ENCODE assay signal across 19 cellular contexts in genomic region chr7:91657386-91658120, GRCh38.
A peak's percentile ranks its signal among the peaks of the same experiment; 100 is the strongest.
DNase-seq lines count a peak whose midpoint lies in the region; ATAC-seq, FAIRE-seq and TF ChIP-seq lines count a peak whose summit lies in the region.
"Had no signal": no experiment of that assay in that cellular context is flagged by ENCODE, and none has a peak within 500 bp of the region (broad histone marks: within the 10 kb centered on the region; RNA-seq: fewer than 3 reads in every experiment).

No MANE protein-coding gene starts in this region.

- TF ChIP-seq CTCF in AG09319 (IDR thresholded peaks at IDR 0.05; ENCODE audit: low read depth, low read length) (no peak), choroid plexus epithelial cell (conservative IDR thresholded peaks at IDR 0.05; ENCODE audit: low read depth, low read length) (no peak), D721Med (IDR thresholded peaks at IDR 0.05; ENCODE audit: insufficient read depth, missing control alignments) (no peak)

- no peaks in the 10 kb centered on the region for H3K27me3 ChIP-seq in mesendoderm (ENCODE audit: insufficient read depth, low read length, poor library complexity)
- H3K27me3 ChIP-seq: hepatocyte, uterus had no signal

- H3K27ac ChIP-seq in mesendoderm (ENCODE audit: low read depth, low read length) = no peak overlapping the region
- H3K27ac ChIP-seq: hepatocyte, uterus had no signal

- H2BK5ac ChIP-seq in mesendoderm (ENCODE audit: low read length) = no peak overlapping the region

- no peak overlapping the region for H3K23ac ChIP-seq in mesendoderm (ENCODE audit: low read length)

- H3K27ac Mint-ChIP-seq in activated T-cell treated with anti-CD3 and anti-CD28 coated beads, Interleukin-2, amount 50 U/mL, for 24 hours = no peak overlapping the region
- H3K27ac Mint-ChIP-seq: activated CD8-positive, alpha-beta T cell treated with anti-CD3 and anti-CD28 coated beads, Interleukin-2, amount 10 ng/mL, durations not matched to agents 7 days and 5 days; CD4-positive, alpha-beta T cell; IgD-negative memory B cell had no signal

- H3K9me3 Mint-ChIP-seq in activated T-cell treated with anti-CD3 and anti-CD28 coated beads, Interleukin-2, amount 50 U/mL, for 24 hours = no peaks in the 10 kb centered on the region
- H3K9me3 Mint-ChIP-seq: CD4-positive, alpha-beta T cell; IgD-negative memory B cell had no signal

- no peak overlapping the region for H3K9ac ChIP-seq in mesendoderm (ENCODE audit: low read length)

- no peaks in the 10 kb centered on the region for H3K27me3 Mint-ChIP-seq in activated T-cell treated with anti-CD3 and anti-CD28 coated beads, Interleukin-2, amount 50 U/mL, for 24 hours
- H3K27me3 Mint-ChIP-seq: CD4-positive, alpha-beta T cell; IgD-negative memory B cell had no signal

- no peak overlapping the region for H4K8ac ChIP-seq in mesendoderm (ENCODE audit: low read depth, low read length)

- ATAC-seq in HG02870 (IDR thresholded peaks at IDR 0.05; ENCODE audit: unreplicated experiment) = no peak
- ATAC-seq: activated CD8-positive, alpha-beta T cell treated with anti-CD3 and anti-CD28 coated beads, Interleukin-2, amount 10 ng/mL, durations not matched to agents 7 days and 5 days had no signal

- FAIRE-seq in D721Med (lab: Jason Lieb, UNC) = no peak
- FAIRE-seq: GM19239, H54, small intestine had no signal

- no peaks in the 10 kb centered on the region for H3K36me3 Mint-ChIP-seq in activated T-cell treated with anti-CD3 and anti-CD28 coated beads, Interleukin-2, amount 50 U/mL, for 24 hours (ENCODE audit: low read depth)

- no peak overlapping the region for H2AK5ac ChIP-seq in mesendoderm (ENCODE audit: low read length)

- no CpG with 5 or more reads among the region's 3 CpGs for WGBS in mesendoderm (ENCODE audit: extremely low coverage, insufficient coverage, low lambda C conversion rate)

- H3K4me3 Mint-ChIP-seq in activated T-cell treated with anti-CD3 and anti-CD28 coated beads, Interleukin-2, amount 50 U/mL, for 24 hours = no peak overlapping the region
- H3K4me3 Mint-ChIP-seq: activated CD8-positive, alpha-beta T cell treated with anti-CD3 and anti-CD28 coated beads, Interleukin-2, amount 10 ng/mL, durations not matched to agents 7 days and 5 days; CD4-positive, alpha-beta T cell; IgD-negative memory B cell had no signal

- H3K18ac ChIP-seq in mesendoderm (ENCODE audit: low read length) = no peak overlapping the region

- no peak overlapping the region for H3K4me2 ChIP-seq in mesendoderm (ENCODE audit: low read length)
- H3K4me2 ChIP-seq: hepatocyte had no signal

- H2BK15ac ChIP-seq in mesendoderm (replicated peaks; ENCODE audit: low read depth) = no peak overlapping the region

- no peaks in the 10 kb centered on the region for H3K36me3 ChIP-seq in mesendoderm (ENCODE audit: control insufficient read depth, insufficient read depth, low read length)
- H3K36me3 ChIP-seq: uterus had no signal

- H3K4me3 ChIP-seq in choroid plexus epithelial cell (ENCODE audit: low read depth, low read length) = no peak overlapping the region
- H3K4me3 ChIP-seq in mesendoderm (ENCODE audit: low read length) = no peak overlapping the region
- H3K4me3 ChIP-seq: coronary artery, hepatocyte, uterus had no signal

- H3K56ac ChIP-seq in mesendoderm (ENCODE audit: low read length) = no peak overlapping the region

- DNase-seq in AG09319 (ENCODE audit: extremely low read depth, low read depth) = peak; percentile 24
- peak; percentile 71 for DNase-seq in LHCN-M2 (ENCODE audit: low read depth)
- DNase-seq in choroid plexus epithelial cell (ENCODE audit: low read depth) = peak; percentile 64
- DNase-seq in mesendoderm = peak; percentile 88
- DNase-seq in activated T-cell treated with anti-CD3 and anti-CD28 coated beads, Interleukin-2, amount 50 U/mL, for 24 hours = no peak
- DNase-seq in D721Med (ENCODE audit: insufficient read length, low spot score) = no peak
- DNase-seq in NCI-H1105 (lab: John Stamatoyannopoulos, UW) = no peak
- DNase-seq: activated CD8-positive, alpha-beta T cell treated with anti-CD3 and anti-CD28 coated beads, Interleukin-2, amount 10 ng/mL, durations not matched to agents 7 days and 5 days; CD4-positive, alpha-beta T cell; NCI-H2081; small intestine; T-helper 9 cell; uterus had no signal

- H3K79me1 ChIP-seq in mesendoderm (ENCODE audit: low read length) = no peaks in the 10 kb centered on the region

- no peaks in the 10 kb centered on the region for H3K79me2 ChIP-seq in mesendoderm (ENCODE audit: control insufficient read depth, insufficient read depth, low read length)
- H3K79me2 ChIP-seq: hepatocyte had no signal

- no peaks in the 10 kb centered on the region for H3K4me1 Mint-ChIP-seq in activated T-cell treated with anti-CD3 and anti-CD28 coated beads, Interleukin-2, amount 50 U/mL, for 24 hours (ENCODE audit: low read depth)

- no peak overlapping the region for H3K4ac ChIP-seq in mesendoderm (ENCODE audit: low read depth, low read length)

- H3K4me1 ChIP-seq in mesendoderm (ENCODE audit: control insufficient read depth, low read depth, low read length) = peaks cover 8% of the 10 kb centered on the region
- H3K4me1 ChIP-seq: uterus had no signal

- H4K5ac ChIP-seq in mesendoderm (ENCODE audit: low read length) = no peak overlapping the region

- no peak overlapping the region for H2BK120ac ChIP-seq in mesendoderm (ENCODE audit: low read depth, low read length)

Comparison
In these comparisons a context has a peak if more than half of its experiments do, and no peak if none do; other contexts are left out.
1. DNase-seq: peak in AG09319 (single experiment), LHCN-M2 (single experiment), choroid plexus epithelial cell (single experiment) and mesendoderm (single experiment); none in activated T-cell treated with anti-CD3 and anti-CD28 coated beads, Interleukin-2, amount 50 U/mL, for 24 hours (single experiment), D721Med (single experiment) and NCI-H1105 (single experiment).